In the genomic region with DNA sequence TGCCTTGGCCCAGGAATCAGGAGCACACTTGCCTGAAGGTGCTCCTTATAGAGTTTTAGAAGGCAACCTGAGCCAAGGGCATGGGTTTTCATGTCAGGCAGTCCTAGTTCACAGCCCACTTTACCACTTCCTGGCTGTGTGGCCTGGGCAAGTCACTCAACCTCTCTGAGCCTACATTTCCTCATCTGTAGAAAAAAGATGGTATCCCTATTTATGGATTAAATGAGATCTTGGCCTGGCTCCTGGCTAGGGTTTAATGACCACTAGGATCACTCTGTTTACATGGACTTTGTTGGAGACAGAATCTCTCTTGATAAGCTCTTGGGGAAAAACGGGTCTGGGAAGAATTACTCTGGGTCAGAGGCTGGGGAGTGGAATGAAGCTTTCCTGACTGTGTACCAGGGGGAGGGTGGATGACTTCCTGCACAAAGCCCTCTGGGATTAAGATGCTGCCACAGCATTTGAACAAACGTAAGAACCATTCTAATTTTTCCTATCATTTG, we compare ENCODE assay signal across 10 cellular contexts. TPM values are rescaled to one million over a fixed set of nuclear protein-coding genes. Genes with fewer than 3 reads are reported as not detected.
A peak's percentile ranks its signal among the peaks of the same experiment; 100 is the strongest.
DNase-seq lines count a peak whose midpoint lies in the region; ATAC-seq and TF ChIP-seq lines count a peak whose summit lies in the region.
"Had no signal": no experiment of that assay in that cellular context is flagged by ENCODE, and none has a peak within 500 bp of the region (broad histone marks: within the 10 kb centered on the region; RNA-seq: fewer than 3 reads in every experiment).

No MANE protein-coding gene starts in this region.

- H3K27me3 ChIP-seq in adipocyte (replicated peaks; ENCODE audit: control insufficient read depth, insufficient read depth, low read length) (no peaks in the 10 kb centered on the region), testis (no peaks in the 10 kb centered on the region)

- H3K27me3 Mint-ChIP-seq in activated CD8-positive, alpha-beta memory T cell treated with anti-CD3 and anti-CD28 coated beads, Interleukin-2, amount 10 ng/mL, durations not matched to agents 7 days and 5 days: no peaks in the 10 kb centered on the region

- CTCF ChIA-PET in activated CD8-positive, alpha-beta memory T cell treated with anti-CD3 and anti-CD28 coated beads, Interleukin-2, amount 10 ng/mL, durations not matched to agents 7 days and 5 days (lab: Charles Lee): interaction anchor here (2.0 to 4.1 kb wide), 4 partner anchors 10 to 91 kb away, joined by 6 to 12 read pairs (median 9); no protein-coding TSS in a partner anchor

- H3K36me3 ChIP-seq in adipocyte (ENCODE audit: control insufficient read depth, insufficient read depth, low read length, severe bottlenecking) (no peaks in the 10 kb centered on the region), testis (ENCODE audit: low read depth, missing control alignments) (no peaks in the 10 kb centered on the region)

- H3K4me3 Mint-ChIP-seq in activated CD8-positive, alpha-beta memory T cell treated with anti-CD3 and anti-CD28 coated beads, Interleukin-2, amount 10 ng/mL, durations not matched to agents 7 days and 5 days: peak overlapping the region; percentile 95

- H3K9ac ChIP-seq in adipocyte (ENCODE audit: low read length): peak overlapping the region; percentile 90

- H3K27ac ChIP-seq in testis: peak overlapping the region; percentile 68 to 86

- H3K36me3 Mint-ChIP-seq in activated CD8-positive, alpha-beta memory T cell treated with anti-CD3 and anti-CD28 coated beads, Interleukin-2, amount 10 ng/mL, durations not matched to agents 7 days and 5 days: no peaks in the 10 kb centered on the region

- no peak for ATAC-seq in activated CD8-positive, alpha-beta memory T cell treated with anti-CD3 and anti-CD28 coated beads, Interleukin-2, amount 10 ng/mL, durations not matched to agents 7 days and 5 days
- ATAC-seq in left lobe of liver (peak; percentile 3), GM19463 (IDR thresholded peaks at IDR 0.05; ENCODE audit: unreplicated experiment) (no peak)

- intact Hi-C loops in testis (cut with DNase I; ENCODE audit: low total_unique reads): no loop called here

- TF ChIP-seq CTCF in testis (IDR thresholded peaks at IDR 0.05): no peak

- WGBS in testis, 2 donors: 36 to 46% methylated on average over 2 of the region's 2 CpGs

- peak; percentile 74 for DNase-seq in activated CD8-positive, alpha-beta memory T cell treated with anti-CD3 and anti-CD28 coated beads, Interleukin-2, amount 10 ng/mL, durations not matched to agents 7 days and 5 days
- no peak for DNase-seq in activated CD8-positive, alpha-beta memory T cell treated with anti-CD3 and anti-CD28 coated beads, Interleukin-2, amount 50 U/mL, for 4 hours
- DNase-seq in adipocyte (ENCODE audit: low read depth) (peak; percentile 62), left lobe of liver (ENCODE audit: low spot score) (peak; percentile 59), testis (no peak), NAMALWA (ENCODE audit: low spot score) (no peak)
- no peak for DNase-seq in stimulated activated CD4-positive, alpha-beta T cell treated with anti-CD3 and anti-CD28 coated beads, Interleukin-2, amount 100 ng/mL, for 48 hours
- DNase-seq: H9, NCI-H345 had no signal

- H3K9me3 ChIP-seq in adipocyte (ENCODE audit: control insufficient read depth, low read length) (no peaks in the 10 kb centered on the region), testis (no peaks in the 10 kb centered on the region)

- H3K4me1 ChIP-seq in adipocyte (ENCODE audit: control insufficient read depth, insufficient read depth, low read length) (peaks cover 62% of the 10 kb centered on the region), testis (peaks cover 38% of the 10 kb centered on the region)

- H3K4me1 Mint-ChIP-seq in activated CD8-positive, alpha-beta memory T cell treated with anti-CD3 and anti-CD28 coated beads, Interleukin-2, amount 10 ng/mL, durations not matched to agents 7 days and 5 days: peaks cover 69% of the 10 kb centered on the region

- H3K27ac Mint-ChIP-seq in activated CD8-positive, alpha-beta memory T cell treated with anti-CD3 and anti-CD28 coated beads, Interleukin-2, amount 10 ng/mL, durations not matched to agents 7 days and 5 days: peak overlapping the region; percentile 94
- H3K27ac Mint-ChIP-seq: H9 had no signal

- no peak for TF ChIP-seq POLR2A in testis (IDR thresholded peaks at IDR 0.05)

- H3K4me3 ChIP-seq in adipocyte (ENCODE audit: low read length): peak overlapping the region; percentile 92
- H3K4me3 ChIP-seq in testis: no peak overlapping the region

- no peaks in the 10 kb centered on the region for H3K9me3 Mint-ChIP-seq in activated CD8-positive, alpha-beta memory T cell treated with anti-CD3 and anti-CD28 coated beads, Interleukin-2, amount 10 ng/mL, durations not matched to agents 7 days and 5 days (ENCODE audit: low read depth)
- H3K9me3 Mint-ChIP-seq: H9 had no signal

RNA-seq across cellular contexts. Expression of a gene that starts 2.3 kb away (rescaled TPM):
- 100 to 1,000 TPM; 121 to 125 TPM for total RNA-seq in activated CD8-positive, alpha-beta memory T cell treated with anti-CD3 and anti-CD28 coated beads, Interleukin-2, amount 10 ng/mL, durations not matched to agents 7 days and 5 days
- total RNA-seq in left lobe of liver (3,908 TPM), testis (10 to 100 TPM; 20.1 to 30.7 TPM)
- 77.1 TPM for polyA plus RNA-seq in testis (ENCODE audit: insufficient read depth, low read depth, low replicate concordance)

RNA-seq across cellular contexts. Expression of a gene that starts 14.9 kb away (rescaled TPM):
- 10 to 100 TPM; 41.2 to 54.1 TPM for total RNA-seq in activated CD8-positive, alpha-beta memory T cell treated with anti-CD3 and anti-CD28 coated beads, Interleukin-2, amount 10 ng/mL, durations not matched to agents 7 days and 5 days
- 1,576 TPM for total RNA-seq in left lobe of liver
- 10 to 100 TPM; 10.5 to 55.4 TPM for total RNA-seq in testis
- 22.4 TPM for polyA plus RNA-seq in testis (ENCODE audit: insufficient read depth, low read depth, low replicate concordance)

RNA-seq across cellular contexts. Expression of a gene that starts 21.3 kb away (rescaled TPM):
- total RNA-seq in activated CD8-positive, alpha-beta memory T cell treated with anti-CD3 and anti-CD28 coated beads, Interleukin-2, amount 10 ng/mL, durations not matched to agents 7 days and 5 days: 1 to 10 TPM in 1 of 2 experiments, not detected in 1; 3.6 TPM
- total RNA-seq in left lobe of liver: not detected
- 1 to 10 TPM in 1 of 2 donors, not detected in 1; 4.6 TPM for total RNA-seq in testis
- polyA plus RNA-seq in testis (ENCODE audit: insufficient read depth, low read depth, low replicate concordance): 12.0 TPM
- total RNA-seq: H9 had no signal

RNA-seq across cellular contexts. Expression of a gene that starts 21.8 kb away (rescaled TPM):
- not detected for total RNA-seq in activated CD8-positive, alpha-beta memory T cell treated with anti-CD3 and anti-CD28 coated beads, Interleukin-2, amount 10 ng/mL, durations not matched to agents 7 days and 5 days
- total RNA-seq in left lobe of liver: 546 TPM
- total RNA-seq in testis: 1 to 10 TPM; 2.2 to 3.7 TPM
- polyA plus RNA-seq in testis (ENCODE audit: insufficient read depth, low read depth, low replicate concordance): 2.6 TPM

RNA-seq across cellular contexts. Expression of a gene that starts 27.8 kb away (rescaled TPM):
- total RNA-seq in activated CD8-positive, alpha-beta memory T cell treated with anti-CD3 and anti-CD28 coated beads, Interleukin-2, amount 10 ng/mL, durations not matched to agents 7 days and 5 days: under 1 TPM in 1 of 2 experiments, not detected in 1; 0.91 TPM
- total RNA-seq in left lobe of liver: 141 TPM
- 10 to 100 TPM in 1 of 2 donors, not detected in 1; 10.6 TPM for total RNA-seq in testis
- polyA plus RNA-seq in testis (ENCODE audit: insufficient read depth, low read depth, low replicate concordance): not detected
- total RNA-seq: H9 had no signal

Comparison
In these comparisons a context has a peak if more than half of its experiments do, and no peak if none do; other contexts are left out.
1. DNase-seq: peak in activated CD8-positive, alpha-beta memory T cell treated with anti-CD3 and anti-CD28 coated beads, Interleukin-2, amount 10 ng/mL, durations not matched to agents 7 days and 5 days (single experiment), adipocyte (single experiment) and left lobe of liver (single experiment); none in activated CD8-positive, alpha-beta memory T cell treated with anti-CD3 and anti-CD28 coated beads, Interleukin-2, amount 50 U/mL, for 4 hours (single experiment), testis (single experiment), stimulated activated CD4-positive, alpha-beta T cell treated with anti-CD3 and anti-CD28 coated beads, Interleukin-2, amount 100 ng/mL, for 48 hours (0 of 2) and NAMALWA (single experiment).
2. RNA of a gene that starts 2.3 kb away (total RNA-seq): 3,908 TPM in left lobe of liver (single experiment); 121 to 125 TPM in activated CD8-positive, alpha-beta memory T cell treated with anti-CD3 and anti-CD28 coated beads, Interleukin-2, amount 10 ng/mL, durations not matched to agents 7 days and 5 days and 20.1 to 30.7 TPM in testis; every median in the first group is over 10 times any median in the second.
3. RNA of a gene that starts 14.9 kb away (total RNA-seq): 1,576 TPM in left lobe of liver (single experiment); 10.5 to 55.4 TPM in testis and 41.2 to 54.1 TPM in activated CD8-positive, alpha-beta memory T cell treated with anti-CD3 and anti-CD28 coated beads, Interleukin-2, amount 10 ng/mL, durations not matched to agents 7 days and 5 days; every median in the first group is over 10 times any median in the second.